ENCODE assay signal across 8 cellular contexts in the genomic region with DNA sequence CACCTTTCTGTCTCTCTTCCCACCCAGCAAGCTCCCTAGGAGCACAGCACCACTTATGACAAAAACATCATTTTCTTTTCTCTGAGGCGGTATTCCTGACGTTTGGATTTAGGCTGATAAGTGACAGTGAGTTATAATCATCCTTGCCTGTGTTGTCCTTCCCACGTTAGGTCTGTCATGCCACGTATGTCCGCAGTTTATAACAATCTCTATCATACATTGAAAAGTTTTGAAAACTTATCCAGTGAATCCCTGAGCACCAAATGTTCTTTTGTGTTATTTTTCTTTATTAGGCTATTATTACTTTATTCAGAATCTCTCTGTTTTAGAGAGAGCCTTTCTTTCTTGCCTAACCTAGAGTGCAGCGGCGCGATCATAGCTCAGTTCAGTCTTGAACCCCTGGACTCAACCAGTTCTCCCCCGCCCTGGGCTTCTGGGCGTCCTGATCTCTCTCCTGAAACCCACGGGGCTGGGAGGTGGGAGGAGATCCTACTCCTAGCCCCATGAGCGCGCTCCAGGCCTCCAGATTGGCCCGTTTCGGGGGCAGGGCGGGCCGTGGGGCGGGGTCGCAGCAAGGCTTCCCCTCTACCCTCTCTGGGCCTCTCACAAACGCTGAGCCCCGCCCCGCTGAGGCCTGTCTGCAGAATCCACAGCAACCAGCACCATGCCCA. TPM values are rescaled to one million over a fixed set of nuclear protein-coding genes. Genes with fewer than 3 reads are reported as not detected.
DNase-seq lines count a peak whose midpoint lies in the region; ATAC-seq and TF ChIP-seq lines count a peak whose summit lies in the region.

A gene (plus strand): TSS at position 606 of the 671 bp plus-strand sequence. CDS start 59 bp downstream, at position 665.

- H2AFZ ChIP-seq in trophoblast cell (ENCODE audit: insufficient read depth, low read length, poor library complexity): no peak within 1 kb of the TSS

- peak within 1 kb of the TSS; percentile 79 for H3K4me3 Mint-ChIP-seq in activated naive CD8-positive, alpha-beta T cell treated with anti-CD3 and anti-CD28 coated beads for 36 hours

- no peak within 1 kb of the TSS for H3K9ac ChIP-seq in trophoblast cell (ENCODE audit: low read length)

- H3K18ac ChIP-seq in trophoblast cell (ENCODE audit: low read length): no peak within 1 kb of the TSS

- peak in 1 of 2 donors; percentile 60 for TF ChIP-seq POLR2A in heart left ventricle (IDR thresholded peaks at IDR 0.05)

- no peaks in the 10 kb centered on the region for H3K79me2 ChIP-seq in trophoblast cell (ENCODE audit: control insufficient read depth, insufficient read depth, low read length, poor library complexity)

- H2BK5ac ChIP-seq in trophoblast cell (ENCODE audit: low read depth, low read length, poor library complexity): no peak within 1 kb of the TSS

- H3K9me3 ChIP-seq in heart left ventricle (no peaks in the 10 kb centered on the region), trophoblast cell (ENCODE audit: insufficient read depth, low read depth, low read length) (no peaks in the 10 kb centered on the region), thymus (ENCODE audit: control insufficient read depth) (no peaks in the 10 kb centered on the region)

- no peak within 1 kb of the TSS for H4K91ac ChIP-seq in trophoblast cell (ENCODE audit: low read depth, low read length)

- no peak within 1 kb of the TSS for H3K23ac ChIP-seq in trophoblast cell (ENCODE audit: low read length)

- H2BK120ac ChIP-seq in trophoblast cell (ENCODE audit: insufficient read depth, low read length, poor library complexity): no peak within 1 kb of the TSS

- ATAC-seq in GM19372 (IDR thresholded peaks at IDR 0.05; ENCODE audit: low read depth, unreplicated experiment): peak; percentile 87
- peak; percentile 65 for ATAC-seq in HG03565 (IDR thresholded peaks at IDR 0.05; ENCODE audit: unreplicated experiment)
- peak; percentile 100 for ATAC-seq in SK-N-SH treated with all-trans-retinoic acid at 6 μM for 48 hours
- ATAC-seq in heart left ventricle: peak; percentile 99 to 100 (median 100)

- H3K14ac ChIP-seq in trophoblast cell (ENCODE audit: low read length): no peak within 1 kb of the TSS

- peaks cover 2% of the 10 kb centered on the region for H3K36me3 Mint-ChIP-seq in activated naive CD8-positive, alpha-beta T cell treated with anti-CD3 and anti-CD28 coated beads for 36 hours

- H4K12ac ChIP-seq in trophoblast cell (ENCODE audit: low read depth, low read length): no peak within 1 kb of the TSS

- no peaks in the 10 kb centered on the region for H3K9me3 Mint-ChIP-seq in activated naive CD8-positive, alpha-beta T cell treated with anti-CD3 and anti-CD28 coated beads for 36 hours

- H2AK5ac ChIP-seq in trophoblast cell (ENCODE audit: low read length): no peak within 1 kb of the TSS

- peak within 1 kb of the TSS; percentile 68 for H3K4me3 ChIP-seq in AG10803 (ENCODE audit: low read length)
- peak within 1 kb of the TSS; percentile 31 to 73 (median 62) for H3K4me3 ChIP-seq in heart left ventricle
- peak within 1 kb of the TSS; percentile 52 for H3K4me3 ChIP-seq in trophoblast cell (ENCODE audit: low read depth, low read length)
- peak within 1 kb of the TSS; percentile 56 for H3K4me3 ChIP-seq in thymus (ENCODE audit: low read length)

- H3K4me2 ChIP-seq in trophoblast cell (ENCODE audit: low read length): peak within 1 kb of the TSS; percentile 60

- intact Hi-C loops in heart left ventricle (cut with DNase I): loop anchor here in 1 of 10 donors (5.0 kb wide), 1 partner anchor 85 kb away; no protein-coding TSS in a partner anchor

- peak within 1 kb of the TSS; percentile 7 for H4K8ac ChIP-seq in trophoblast cell (ENCODE audit: low read depth, low read length)

- no peak within 1 kb of the TSS for H2BK12ac ChIP-seq in trophoblast cell (ENCODE audit: low read length)

- H3K27ac Mint-ChIP-seq in activated naive CD8-positive, alpha-beta T cell treated with anti-CD3 and anti-CD28 coated beads for 36 hours: no peak within 1 kb of the TSS

- peaks cover 16% of the 10 kb centered on the region for H3K4me1 Mint-ChIP-seq in activated naive CD8-positive, alpha-beta T cell treated with anti-CD3 and anti-CD28 coated beads for 36 hours

- H3K79me1 ChIP-seq in trophoblast cell (ENCODE audit: low read length): no peaks in the 10 kb centered on the region

- H3K36me3 ChIP-seq in heart left ventricle (peaks cover 0 to 20% (median 7%) of the 10 kb centered on the region in 9 donors), trophoblast cell (ENCODE audit: control insufficient read depth in 1 of 2, insufficient read depth in 2 of 2, low read length in 2 of 2) (no peaks in the 10 kb centered on the region), thymus (ENCODE audit: control insufficient read depth, insufficient read depth) (no peaks in the 10 kb centered on the region)

- H3K27me3 ChIP-seq in heart left ventricle: no peaks in the 10 kb centered on the region
- no peaks in the 10 kb centered on the region for H3K27me3 ChIP-seq in trophoblast cell (ENCODE audit: insufficient read depth, low read length)
- no peaks in the 10 kb centered on the region for H3K27me3 ChIP-seq in thymus (ENCODE audit: control insufficient read depth, insufficient read depth)

- 11 to 15% (median 13%) methylated on average over 15 to 22 of the region's 22 CpGs for WGBS in heart left ventricle, 4 donors
- WGBS in trophoblast cell (ENCODE audit: extremely low coverage, insufficient coverage, insufficient read length): no CpG with 5 or more reads among the region's 22 CpGs
- 16% methylated on average over 22 of the region's 22 CpGs for WGBS in thymus

- H3K4ac ChIP-seq in trophoblast cell (ENCODE audit: low read depth, low read length): no peak within 1 kb of the TSS

- DNase-seq in AG10803 (ENCODE audit: low read depth): peak; percentile 81
- peak; percentile 86 for DNase-seq in activated naive CD8-positive, alpha-beta T cell treated with anti-CD3 and anti-CD28 coated beads for 36 hours
- DNase-seq in heart left ventricle: peak; percentile 94 to 97 (median 96)
- DNase-seq in trophoblast cell: peak; percentile 65 to 82

- peak within 1 kb of the TSS in 9 of 12 donors; percentile 13 to 68 (median 54) for H3K27ac ChIP-seq in heart left ventricle
- H3K27ac ChIP-seq in trophoblast cell (ENCODE audit: low read depth, low read length): no peak within 1 kb of the TSS
- H3K27ac ChIP-seq in thymus (ENCODE audit: low read depth): no peak within 1 kb of the TSS

- no peaks in the 10 kb centered on the region for H3K27me3 Mint-ChIP-seq in activated naive CD8-positive, alpha-beta T cell treated with anti-CD3 and anti-CD28 coated beads for 36 hours

- TF ChIP-seq CTCF in AG10803 (conservative IDR thresholded peaks at IDR 0.05; ENCODE audit: low read length): no peak
- TF ChIP-seq CTCF in heart left ventricle (IDR thresholded peaks at IDR 0.05): no peak

- H3K4me1 ChIP-seq in heart left ventricle: peaks cover 0 to 15% (median 7%) of the 10 kb centered on the region in 12 donors
- peaks cover 0 to 3% of the 10 kb centered on the region in 2 experiments for H3K4me1 ChIP-seq in trophoblast cell (ENCODE audit: control insufficient read depth in 1 of 2, insufficient read depth in 2 of 2, low read length in 2 of 2)
- H3K4me1 ChIP-seq in thymus (ENCODE audit: control insufficient read depth, insufficient read depth, low read length): peaks cover 6% of the 10 kb centered on the region

TF ChIP-seq in SK-N-SH treated with all-trans-retinoic acid at 6 μM for 48 hours, 23 proteins besides CTCF, POLR2A, EP300 and RAD21 (continues in another document):
- no peak for TF ChIP-seq CSDC2 (CRISPR knock-in tag; IDR thresholded peaks at IDR 0.05)
- no peak for TF ChIP-seq TOX (CRISPR knock-in tag; IDR thresholded peaks at IDR 0.05; ENCODE audit: borderline replicate concordance)
- no peak for TF ChIP-seq RARB (CRISPR knock-in tag; IDR thresholded peaks at IDR 0.05)
- TF ChIP-seq, protein P1, sequence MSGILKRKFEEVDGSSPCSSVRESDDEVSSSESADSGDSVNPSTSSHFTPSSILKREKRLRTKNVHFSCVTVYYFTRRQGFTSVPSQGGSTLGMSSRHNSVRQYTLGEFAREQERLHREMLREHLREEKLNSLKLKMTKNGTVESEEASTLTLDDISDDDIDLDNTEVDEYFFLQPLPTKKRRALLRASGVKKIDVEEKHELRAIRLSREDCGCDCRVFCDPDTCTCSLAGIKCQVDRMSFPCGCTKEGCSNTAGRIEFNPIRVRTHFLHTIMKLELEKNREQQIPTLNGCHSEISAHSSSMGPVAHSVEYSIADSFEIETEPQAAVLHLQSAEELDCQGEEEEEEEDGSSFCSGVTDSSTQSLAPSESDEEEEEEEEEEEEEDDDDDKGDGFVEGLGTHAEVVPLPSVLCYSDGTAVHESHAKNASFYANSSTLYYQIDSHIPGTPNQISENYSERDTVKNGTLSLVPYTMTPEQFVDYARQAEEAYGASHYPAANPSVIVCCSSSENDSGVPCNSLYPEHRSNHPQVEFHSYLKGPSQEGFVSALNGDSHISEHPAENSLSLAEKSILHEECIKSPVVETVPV (CRISPR knock-in tag; IDR thresholded peaks at IDR 0.05): no peak
- TF ChIP-seq ZNF70 (CRISPR knock-in tag; IDR thresholded peaks at IDR 0.05): no peak
- TF ChIP-seq ZFP30 (CRISPR knock-in tag; IDR thresholded peaks at IDR 0.05): no peak
- TF ChIP-seq ARNTL (CRISPR knock-in tag; IDR thresholded peaks at IDR 0.05; ENCODE audit: borderline replicate concordance, low read depth): no peak
- TF ChIP-seq SNAI2 (CRISPR knock-in tag; IDR thresholded peaks at IDR 0.05): no peak
- TF ChIP-seq ZC3H10 (CRISPR knock-in tag; IDR thresholded peaks at IDR 0.05): no peak
- no peak for TF ChIP-seq ZNF565 (CRISPR knock-in tag; conservative IDR thresholded peaks at IDR 0.05; ENCODE audit: low read depth)
- TF ChIP-seq PPARA (CRISPR knock-in tag; IDR thresholded peaks at IDR 0.05; ENCODE audit: borderline replicate concordance): no peak
- TF ChIP-seq, protein P2, sequence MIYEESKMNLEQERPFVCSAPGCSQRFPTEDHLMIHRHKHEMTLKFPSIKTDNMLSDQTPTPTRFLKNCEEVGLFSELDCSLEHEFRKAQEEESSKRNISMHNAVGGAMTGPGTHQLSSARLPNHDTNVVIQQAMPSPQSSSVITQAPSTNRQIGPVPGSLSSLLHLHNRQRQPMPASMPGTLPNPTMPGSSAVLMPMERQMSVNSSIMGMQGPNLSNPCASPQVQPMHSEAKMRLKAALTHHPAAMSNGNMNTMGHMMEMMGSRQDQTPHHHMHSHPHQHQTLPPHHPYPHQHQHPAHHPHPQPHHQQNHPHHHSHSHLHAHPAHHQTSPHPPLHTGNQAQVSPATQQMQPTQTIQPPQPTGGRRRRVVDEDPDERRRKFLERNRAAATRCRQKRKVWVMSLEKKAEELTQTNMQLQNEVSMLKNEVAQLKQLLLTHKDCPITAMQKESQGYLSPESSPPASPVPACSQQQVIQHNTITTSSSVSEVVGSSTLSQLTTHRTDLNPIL (CRISPR knock-in tag; IDR thresholded peaks at IDR 0.05; ENCODE audit: low read depth): no peak
- TF ChIP-seq TCF4 (CRISPR knock-in tag; IDR thresholded peaks at IDR 0.05; ENCODE audit: borderline replicate concordance): no peak
- TF ChIP-seq ZFP3 (CRISPR knock-in tag; IDR thresholded peaks at IDR 0.05): no peak

RNA-seq across cellular contexts. Expression of the gene that starts here (rescaled TPM):
- 1 to 10 TPM; 7.4 to 8.5 TPM for total RNA-seq in activated naive CD8-positive, alpha-beta T cell treated with anti-CD3 and anti-CD28 coated beads for 36 hours
- total RNA-seq in heart left ventricle: 10 to 100 TPM; 41.8 to 86.2 (median 62.3) TPM
- polyA plus RNA-seq in heart left ventricle (100 to 1,000 TPM in 1 of 2 donors, 10 to 100 TPM in 1; 20.5 to 101 TPM), thymus (100 TPM)
- polyA plus RNA-seq in trophoblast cell (2013): 7.6 and 7.7 TPM in 2 replicates

Comparison
In these comparisons a context has a peak if more than half of its experiments do, and no peak if none do; other contexts are left out.
1. RNA of the gene that starts here (total RNA-seq): 41.8 to 86.2 TPM in heart left ventricle; 7.4 to 8.5 TPM in activated naive CD8-positive, alpha-beta T cell treated with anti-CD3 and anti-CD28 coated beads for 36 hours; every median in the first group is over 4 times any median in the second.
2. H3K27ac ChIP-seq: peak in heart left ventricle (9 of 12); none in trophoblast cell (single experiment) and thymus (single experiment).
3. Peak in every context shown above with its lines, with median percentiles within 50 percentile points of each other: DNase-seq, H3K4me3 ChIP-seq and ATAC-seq.